8 cellular contexts compared by ENCODE assay signal in genomic region chr13:39956036-39956435, GRCh38.
A peak's percentile ranks its signal among the peaks of the same experiment; 100 is the strongest.
DNase-seq lines count a peak whose midpoint lies in the region; ATAC-seq lines count a peak whose summit lies in the region.
"Had no signal": no experiment of that assay in that cellular context is flagged by ENCODE, and none has a peak within 500 bp of the region (broad histone marks: within the 10 kb centered on the region; RNA-seq: fewer than 3 reads in every experiment).

No MANE protein-coding gene starts in this region.

- DNase-seq in activated CD4-positive, alpha-beta T cell treated with anti-CD3 and anti-CD28 coated beads for 4 hours = peak; percentile 35 to 36
- DNase-seq in stimulated activated CD4-positive, alpha-beta T cell treated with anti-CD3 and anti-CD28 coated beads, Interleukin-4, amount 100 ng/mL, for 24 hours = peak; percentile 62
- DNase-seq in cortex of kidney (lab: John Stamatoyannopoulos, UW) (no peak), NCI-H2081 (lab: John Stamatoyannopoulos, UW) (no peak)
- DNase-seq: NCI-H1417 had no signal

- peak; percentile 88 for ATAC-seq in GM18868 (IDR thresholded peaks at IDR 0.05; ENCODE audit: unreplicated experiment)
- peak; percentile 75 for ATAC-seq in HG02588 (IDR thresholded peaks at IDR 0.05; ENCODE audit: unreplicated experiment)
- no peak for ATAC-seq in HG02973 (IDR thresholded peaks at IDR 0.05; ENCODE audit: unreplicated experiment)

Comparison
In these comparisons a context has a peak if more than half of its experiments do, and no peak if none do; other contexts are left out.
1. DNase-seq: peak in activated CD4-positive, alpha-beta T cell treated with anti-CD3 and anti-CD28 coated beads for 4 hours (2 of 2) and stimulated activated CD4-positive, alpha-beta T cell treated with anti-CD3 and anti-CD28 coated beads, Interleukin-4, amount 100 ng/mL, for 24 hours (single experiment); none in cortex of kidney (single experiment) and NCI-H2081 (0 of 2).